8 cellular contexts compared by ENCODE assay signal in the genomic region with DNA sequence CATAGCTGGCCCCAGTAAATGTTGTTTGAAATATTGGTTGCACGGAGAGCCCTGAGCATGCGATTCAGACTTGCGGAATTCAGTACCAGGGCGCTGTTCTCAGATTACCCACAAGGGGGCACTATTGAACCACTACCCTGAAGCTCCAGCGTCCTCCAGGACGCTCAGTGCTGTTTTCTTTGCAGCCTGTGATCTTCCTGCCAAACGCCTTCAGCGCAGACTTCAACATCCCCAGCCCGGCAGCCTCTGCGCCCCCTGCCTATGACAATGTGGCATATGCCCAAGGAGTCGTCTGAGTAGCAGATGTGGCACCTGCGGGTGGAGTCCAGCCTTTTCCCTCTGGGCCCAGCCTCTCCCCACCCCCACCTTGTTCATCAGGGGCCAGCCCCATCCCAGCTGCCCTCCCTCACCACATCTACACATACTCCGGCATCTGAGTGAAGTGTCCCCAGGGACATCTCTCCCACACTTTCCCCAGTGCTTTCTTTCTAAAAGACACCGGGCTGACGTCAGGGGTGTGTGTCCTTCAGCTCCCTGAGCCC. TPM values are rescaled to one million over a fixed set of nuclear protein-coding genes. Genes with fewer than 3 reads are reported as not detected.
DNase-seq lines count a peak whose midpoint lies in the region; ATAC-seq and TF ChIP-seq lines count a peak whose summit lies in the region.

No MANE protein-coding gene starts in this region.

- no peaks in the 10 kb centered on the region for H3K36me3 ChIP-seq in Caco-2 (ENCODE audit: control insufficient read depth, insufficient read depth, low read length)
- no peaks in the 10 kb centered on the region for H3K36me3 ChIP-seq in naive thymus-derived CD4-positive, alpha-beta T cell (ENCODE audit: control insufficient read depth in 2 of 3, insufficient read depth in 3 of 3, low read length in 3 of 3)

- no peaks in the 10 kb centered on the region for H3K4me1 ChIP-seq in Caco-2
- H3K4me1 ChIP-seq in naive thymus-derived CD4-positive, alpha-beta T cell (ENCODE audit: control insufficient read depth in 2 of 2, insufficient read depth in 2 of 2, low read length in 2 of 2) = no peaks in the 10 kb centered on the region

- H3K4me3 Mint-ChIP-seq in Caco-2 (ENCODE audit: unreplicated experiment) = no peak overlapping the region
- H3K4me3 Mint-ChIP-seq in naive thymus-derived CD4-positive, alpha-beta T cell = peak overlapping the region in 3 of 10 donors; percentile 8 to 58 (median 48)

- peak; percentile 92 to 95 for TF ChIP-seq CTCF in Caco-2 (IDR thresholded peaks at IDR 0.05; ENCODE audit: insufficient read depth in 1 of 2, low read depth in 1 of 2, low read length in 1 of 2, severe bottlenecking in 1 of 2, unreplicated experiment in 1 of 2)
- peak; percentile 53 for TF ChIP-seq CTCF in GM20000 (IDR thresholded peaks at IDR 0.05; ENCODE audit: extremely low read depth, missing control alignments)

- H3K4me1 Mint-ChIP-seq in Caco-2 (ENCODE audit: low read depth, unreplicated experiment) = no peaks in the 10 kb centered on the region
- peaks cover 4 to 14% (median 10%) of the 10 kb centered on the region in 7 donors for H3K4me1 Mint-ChIP-seq in naive thymus-derived CD4-positive, alpha-beta T cell

- no peaks in the 10 kb centered on the region for H3K27me3 Mint-ChIP-seq in Caco-2 (ENCODE audit: insufficient read depth, unreplicated experiment)
- peaks cover 0 to 6% (median 0%) of the 10 kb centered on the region in 5 donors for H3K27me3 Mint-ChIP-seq in naive thymus-derived CD4-positive, alpha-beta T cell

- intact Hi-C loops in Caco-2 (cut with micrococcal nuclease; ENCODE audit: unreplicated experiment) = loop anchor here (1.0 to 5.0 kb wide), 5 partner anchors 56 to 397 kb away; no protein-coding TSS in a partner anchor
- intact Hi-C loops in naive thymus-derived CD4-positive, alpha-beta T cell (cut with micrococcal nuclease) = loop anchor here (1.0 to 5.0 kb wide), 5 partner anchors 55 to 610 kb away; no protein-coding TSS in a partner anchor

- POLR2A ChIA-PET in Caco-2 (lab: Charles Lee) = interaction anchor here (0.6 to 0.7 kb wide), 2 partner anchors 11 to 76 kb away, joined by 3 to 4 read pairs; partner anchors contain the start of gene MS4A8
- POLR2A ChIA-PET in naive thymus-derived CD4-positive, alpha-beta T cell (lab: Charles Lee) = interaction anchor here (0.6 kb wide), 1 partner anchor 585 kb away, joined by 3 read pairs; no protein-coding TSS in a partner anchor

- H3K27me3 ChIP-seq in Caco-2 (replicated peaks; ENCODE audit: control insufficient read depth, insufficient read depth, low read length) = no peaks in the 10 kb centered on the region
- no peaks in the 10 kb centered on the region for H3K27me3 ChIP-seq in naive thymus-derived CD4-positive, alpha-beta T cell (ENCODE audit: control insufficient read depth in 2 of 2, insufficient read depth in 2 of 2, low read length in 2 of 2)

- CTCF ChIA-PET in Caco-2 (lab: Charles Lee) = interaction anchor here (0.8 to 3.6 kb wide), 18 partner anchors 9 to 124 kb away, joined by 3 to 24 read pairs (median 4); partner anchors contain the start of gene MS4A10
- CTCF ChIA-PET in naive thymus-derived CD4-positive, alpha-beta T cell (lab: Charles Lee) = interaction anchor here (0.6 to 1.4 kb wide), 6 partner anchors 9 to 1556 kb away, joined by 3 to 7 read pairs (median 4); no protein-coding TSS in a partner anchor

- H3K27ac Mint-ChIP-seq in Caco-2 (ENCODE audit: unreplicated experiment) = no peak overlapping the region
- peak overlapping the region in 5 of 9 donors; percentile 4 to 78 (median 14) for H3K27ac Mint-ChIP-seq in naive thymus-derived CD4-positive, alpha-beta T cell

- no peaks in the 10 kb centered on the region for H3K9me3 ChIP-seq in Caco-2
- no peaks in the 10 kb centered on the region for H3K9me3 ChIP-seq in naive thymus-derived CD4-positive, alpha-beta T cell (ENCODE audit: control insufficient read depth in 2 of 3, low read length in 3 of 3)

- H3K27ac ChIP-seq in naive thymus-derived CD4-positive, alpha-beta T cell (ENCODE audit: low read depth, low read length) = no peak overlapping the region

- no peak overlapping the region for H3K4me3 ChIP-seq in Caco-2 (ENCODE audit: low read depth, low read length)
- no peak overlapping the region for H3K4me3 ChIP-seq in naive thymus-derived CD4-positive, alpha-beta T cell (ENCODE audit: low read length)

- peak; percentile 99 for ATAC-seq in naive thymus-derived CD4-positive, alpha-beta T cell

- no peaks in the 10 kb centered on the region for H3K9me3 Mint-ChIP-seq in Caco-2 (ENCODE audit: unreplicated experiment)
- no peaks in the 10 kb centered on the region for H3K9me3 Mint-ChIP-seq in naive thymus-derived CD4-positive, alpha-beta T cell

- DNase-seq in Caco-2 (peak; percentile 83 to 89), GM20000 (ENCODE audit: low spot score) (peak; percentile 85), HT-29 (ENCODE audit: low spot score) (peak; percentile 93), NOMO-1 (lab: John Stamatoyannopoulos, UW; ENCODE audit: unreplicated experiment in 2 of 2) (peak; percentile 83), epidermal melanocyte (ENCODE audit: insufficient read length, low spot score) (peak; percentile 76)
- DNase-seq in activated CD8-positive, alpha-beta memory T cell treated with anti-CD3 and anti-CD28 coated beads for 48 hours (ENCODE audit: low read depth in 2 of 3, low spot score in 2 of 3) = peak; percentile 51 to 85 (median 55)
- DNase-seq in naive thymus-derived CD4-positive, alpha-beta T cell = peak; percentile 62 to 90 (median 86)
- DNase-seq in stimulated activated CD8-positive, alpha-beta memory T cell treated with anti-CD3 and anti-CD28 coated beads, Interleukin-7, amount 100 ng/mL, for 48 hours (ENCODE audit: extremely low read depth in 1 of 2, low read depth in 1 of 2) = peak; percentile 48 to 70

- H3K36me3 Mint-ChIP-seq in Caco-2 (ENCODE audit: insufficient read depth, unreplicated experiment) = no peaks in the 10 kb centered on the region
- H3K36me3 Mint-ChIP-seq in naive thymus-derived CD4-positive, alpha-beta T cell = no peaks in the 10 kb centered on the region

- BruUV-seq in Caco-2 (replicated peaks; lab: Mats Ljungman, UMichigan) = no TSS peak

RNA-seq across cellular contexts. Expression of gene MS4A10, which starts 9.6 kb away (rescaled TPM):
- total RNA-seq in Caco-2 (2022) = 0.14 TPM in 1 of 2 replicates, not detected in the other
- not detected in 2 replicates for total RNA-seq in HT-29 (2014; rRNA removed; shearing (Covaris generic))
- not detected for total RNA-seq in naive thymus-derived CD4-positive, alpha-beta T cell
- not detected for polyA plus RNA-seq in naive thymus-derived CD4-positive, alpha-beta T cell

RNA-seq across cellular contexts. Expression of gene MS4A15, which starts 18.8 kb away (rescaled TPM):
- total RNA-seq in Caco-2 (2022) = not detected in 2 replicates
- total RNA-seq in HT-29 (2014; rRNA removed; shearing (Covaris generic)) = not detected in 2 replicates
- not detected for total RNA-seq in naive thymus-derived CD4-positive, alpha-beta T cell
- polyA plus RNA-seq in naive thymus-derived CD4-positive, alpha-beta T cell = not detected

RNA-seq across cellular contexts. Expression of gene MS4A18, which starts 51.0 kb away (rescaled TPM):
- not detected in 2 replicates for total RNA-seq in Caco-2 (2022)
- not detected in 2 replicates for total RNA-seq in HT-29 (2014; rRNA removed; shearing (Covaris generic))
- not detected for total RNA-seq in naive thymus-derived CD4-positive, alpha-beta T cell
- not detected for polyA plus RNA-seq in naive thymus-derived CD4-positive, alpha-beta T cell
